Comparison of ENCODE assay signal across 8 cellular contexts in genomic region chr10:47047577-47048532, GRCh38.
DNase-seq lines count a peak whose midpoint lies in the region; ATAC-seq and TF ChIP-seq lines count a peak whose summit lies in the region.

No MANE protein-coding gene starts in this region.

- ATAC-seq in HG02885 (IDR thresholded peaks at IDR 0.05; ENCODE audit: poor library complexity, unreplicated experiment) (peak; percentile 69), GM18873 (IDR thresholded peaks at IDR 0.05; ENCODE audit: low FRiP score, unreplicated experiment) (no peak)

- WGBS in testis, 2 donors, result 60 to 72% methylated on average over 12 to 15 of the region's 15 CpGs

- peak; percentile 87 for TF ChIP-seq CTCF in fibroblast of pulmonary artery (IDR thresholded peaks at IDR 0.05; ENCODE audit: low read length, missing control alignments)
- peak; percentile 64 to 92 (median 79) for TF ChIP-seq CTCF in testis (IDR thresholded peaks at IDR 0.05)

- DNase-seq in DMS53 treated with DMSO at 0.1 percent for 48 hours (lab: John Stamatoyannopoulos, UW; ENCODE audit: unreplicated experiment), result peak; percentile 63
- peak; percentile 77 for DNase-seq in RKO (ENCODE audit: low spot score)
- peak; percentile 59 to 74 for DNase-seq in activated T-helper 1 cell treated with anti-CD3 and anti-CD28 coated beads, Interleukin-2, amount 50 U/mL, for 16 hours (ENCODE audit: low read depth in 1 of 2, low spot score in 1 of 2)
- DNase-seq in fibroblast of pulmonary artery (ENCODE audit: low read depth), result peak; percentile 82
- DNase-seq in nucleus accumbens (lab: John Stamatoyannopoulos, UW), result peak in 42 of 56 donors; percentile 7 to 80 (median 28)
- peak; percentile 82 for DNase-seq in testis

- H3K36me3 ChIP-seq in testis (ENCODE audit: low read depth, missing control alignments), result no peaks in the 10 kb centered on the region

- no peaks in the 10 kb centered on the region for H3K27me3 ChIP-seq in testis

- TF ChIP-seq POLR2A in testis (IDR thresholded peaks at IDR 0.05), result no peak

- H3K4me1 ChIP-seq in testis, result no peaks in the 10 kb centered on the region

- no peak overlapping the region for H3K4me3 ChIP-seq in fibroblast of pulmonary artery (replicated peaks; ENCODE audit: low read depth, low read length)
- no peak overlapping the region for H3K4me3 ChIP-seq in testis

- intact Hi-C loops in testis (cut with DNase I; ENCODE audit: low total_unique reads), result no loop called here

- no peaks in the 10 kb centered on the region for H3K9me3 ChIP-seq in testis

- no peak overlapping the region for H3K27ac ChIP-seq in testis

Comparison
In these comparisons a context has a peak if more than half of its experiments do, and no peak if none do; other contexts are left out.
1. DNase-seq: peak in every context shown above with its lines; median percentile 82 in fibroblast of pulmonary artery; 82 in testis; 77 in RKO; 66 in activated T-helper 1 cell treated with anti-CD3 and anti-CD28 coated beads, Interleukin-2, amount 50 U/mL, for 16 hours; 63 in DMS53 treated with DMSO at 0.1 percent for 48 hours; 28 in nucleus accumbens.